ENCODE assay signal across 1 cellular context in genomic region chr1:109762821-109763645, GRCh38.
TF ChIP-seq lines count a peak whose summit lies in the region.

No MANE protein-coding gene starts in this region.

TF ChIP-seq in HCT116, 20 proteins besides CTCF, POLR2A, EP300 and RAD21 (continued from another document):
- no peak for TF ChIP-seq CEBPB (IDR thresholded peaks at IDR 0.05; ENCODE audit: low read depth)
- no peak for TF ChIP-seq EZH2phosphoT487 (IDR thresholded peaks at IDR 0.05; ENCODE audit: borderline replicate concordance)
- TF ChIP-seq ELF1 (IDR thresholded peaks at IDR 0.05; ENCODE audit: borderline replicate concordance, low read depth) = no peak
- TF ChIP-seq SP1 (IDR thresholded peaks at IDR 0.05; ENCODE audit: low read depth) = no peak
- no peak for TF ChIP-seq EGR1 (IDR thresholded peaks at IDR 0.05; ENCODE audit: low read depth)
- TF ChIP-seq ZNF274 (IDR thresholded peaks at IDR 0.05; ENCODE audit: low read depth, low read length) = no peak
- TF ChIP-seq SRF (IDR thresholded peaks at IDR 0.05; ENCODE audit: low read depth) = no peak
- no peak for TF ChIP-seq EZH2 (IDR thresholded peaks at IDR 0.05)
- TF ChIP-seq POLR2AphosphoS5 (IDR thresholded peaks at IDR 0.05; ENCODE audit: low read depth, low read length) = no peak
- no peak for TF ChIP-seq JUND (IDR thresholded peaks at IDR 0.05)
- TF ChIP-seq MAX (IDR thresholded peaks at IDR 0.05) = no peak
- TF ChIP-seq TCF7L2 (IDR thresholded peaks at IDR 0.05; ENCODE audit: borderline replicate concordance, extremely low read depth, insufficient read depth, insufficient read length) = no peak
TF ChIP-seq in HCT116: peak in this region for 0.
